8 cellular contexts compared by ENCODE assay signal in the genomic region with DNA sequence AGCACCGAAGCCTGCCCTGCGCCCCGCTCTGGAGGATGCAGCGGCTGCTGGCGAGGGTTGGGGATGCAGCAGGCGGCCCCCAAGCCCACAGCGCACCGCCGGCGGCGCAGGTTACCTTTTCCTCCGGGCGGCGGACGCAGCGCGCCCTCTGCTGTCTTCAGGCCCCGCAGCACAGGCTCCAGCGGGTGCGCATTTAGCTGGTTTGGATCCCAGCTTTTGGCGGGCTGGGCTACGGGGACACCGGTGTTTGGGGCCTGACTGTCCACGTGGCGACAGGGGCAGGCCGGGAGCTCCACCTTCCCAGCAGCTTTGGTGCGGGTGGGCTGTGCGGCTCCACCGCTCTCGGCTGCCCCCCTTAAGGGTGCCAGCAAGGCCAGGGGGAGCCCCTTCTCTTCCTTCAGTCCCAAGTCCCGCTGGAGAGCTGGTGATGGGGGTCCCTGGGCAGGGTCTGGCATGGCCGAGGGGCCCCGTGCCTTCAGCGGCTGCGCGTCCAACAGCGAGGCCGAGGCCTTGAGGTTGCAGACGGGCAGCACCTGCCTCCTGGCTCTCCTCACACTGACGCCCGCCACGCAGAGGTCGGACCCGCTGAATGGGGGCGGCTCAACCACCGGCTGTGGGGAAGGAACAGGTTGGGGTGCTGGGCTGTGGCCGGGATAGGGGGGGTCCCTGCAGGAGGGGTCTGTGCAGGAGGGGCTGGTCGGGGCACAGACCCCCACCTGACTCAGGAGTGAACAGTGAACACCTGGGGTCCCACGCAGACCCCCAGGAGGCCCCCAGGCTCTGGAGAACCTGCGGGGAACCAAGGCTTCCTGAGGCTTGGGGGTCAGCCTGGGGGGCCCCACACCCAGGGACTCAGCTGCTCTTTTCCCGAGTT. TPM values are rescaled to one million over a fixed set of nuclear protein-coding genes. Genes with fewer than 3 reads are reported as not detected.
DNase-seq lines count a peak whose midpoint lies in the region; ATAC-seq, FAIRE-seq and TF ChIP-seq lines count a peak whose summit lies in the region.

No MANE protein-coding gene starts in this region.

- no peak overlapping the region for H3K4me3 Mint-ChIP-seq in activated CD4-positive, alpha-beta T cell treated with anti-CD3 and anti-CD28 coated beads, Interleukin-2, amount 10 ng/mL, durations not matched to agents 24 days and 14 days

- no peak overlapping the region for H3K4me3 ChIP-seq in choroid plexus epithelial cell (ENCODE audit: low read depth, low read length)

- no peak overlapping the region for H3K27ac Mint-ChIP-seq in activated CD4-positive, alpha-beta T cell treated with anti-CD3 and anti-CD28 coated beads, Interleukin-2, amount 10 ng/mL, durations not matched to agents 24 days and 14 days

- peaks cover 11% of the 10 kb centered on the region for H3K4me1 Mint-ChIP-seq in activated CD4-positive, alpha-beta T cell treated with anti-CD3 and anti-CD28 coated beads, Interleukin-2, amount 10 ng/mL, durations not matched to agents 24 days and 14 days

- H3K36me3 Mint-ChIP-seq in activated CD4-positive, alpha-beta T cell treated with anti-CD3 and anti-CD28 coated beads, Interleukin-2, amount 10 ng/mL, durations not matched to agents 24 days and 14 days (ENCODE audit: low read depth) = no peaks in the 10 kb centered on the region

- intact Hi-C loops in activated CD4-positive, alpha-beta T cell treated with anti-CD3 and anti-CD28 coated beads, Interleukin-2, amount 10 ng/mL, durations not matched to agents 24 days and 14 days (cut with micrococcal nuclease) = loop anchor here (1.0 to 2.0 kb wide), 3 partner anchors 37 to 264 kb away; no protein-coding TSS in a partner anchor

- DNase-seq in C1 segment of cervical spinal cord (lab: John Stamatoyannopoulos, UW) = peak in 8 of 14 donors; percentile 3 to 40 (median 24)
- peak; percentile 87 for DNase-seq in H54 (ENCODE audit: insufficient read length, low spot score)
- DNase-seq in NCI-H2227 treated with DMSO at 0.1 percent for 48 hours (lab: John Stamatoyannopoulos, UW) = peak; percentile 20
- DNase-seq in activated CD4-positive, alpha-beta T cell treated with anti-CD3 and anti-CD28 coated beads, Interleukin-2, amount 10 ng/mL, durations not matched to agents 24 days and 14 days = peak; percentile 95
- DNase-seq in choroid plexus epithelial cell (ENCODE audit: low read depth) = peak; percentile 70
- peak; percentile 87 for DNase-seq in left kidney (ENCODE audit: low read depth, low spot score)
- DNase-seq in stimulated activated CD4-positive, alpha-beta T cell treated with anti-CD3 and anti-CD28 coated beads, Interleukin-4, amount 100 ng/mL, for 24 hours = peak; percentile 81

- no peak for ATAC-seq in GM18502 (IDR thresholded peaks at IDR 0.05; ENCODE audit: poor library complexity, unreplicated experiment)

- H3K9me3 Mint-ChIP-seq in activated CD4-positive, alpha-beta T cell treated with anti-CD3 and anti-CD28 coated beads, Interleukin-2, amount 10 ng/mL, durations not matched to agents 24 days and 14 days = no peaks in the 10 kb centered on the region

- peaks cover 6% of the 10 kb centered on the region for H3K27me3 Mint-ChIP-seq in activated CD4-positive, alpha-beta T cell treated with anti-CD3 and anti-CD28 coated beads, Interleukin-2, amount 10 ng/mL, durations not matched to agents 24 days and 14 days

- TF ChIP-seq POLR2A in H54 (IDR thresholded peaks at IDR 0.05; ENCODE audit: low read depth, low read length) = no peak

- no peak for FAIRE-seq in H54 (lab: Jason Lieb, UNC)

- TF ChIP-seq CTCF in choroid plexus epithelial cell (conservative IDR thresholded peaks at IDR 0.05; ENCODE audit: low read depth, low read length) = peak; percentile 84

RNA-seq across cellular contexts. Expression of gene IL17REL, which starts 18.0 kb away (rescaled TPM):
- 0.09 and 0.14 TPM in 2 replicates for total RNA-seq in activated CD4-positive, alpha-beta T cell treated with anti-CD3 and anti-CD28 coated beads, Interleukin-2, amount 10 ng/mL, durations not matched to agents 24 days and 14 days

RNA-seq across cellular contexts. Expression of gene TTLL8, which starts 27.5 kb away (rescaled TPM):
- total RNA-seq in activated CD4-positive, alpha-beta T cell treated with anti-CD3 and anti-CD28 coated beads, Interleukin-2, amount 10 ng/mL, durations not matched to agents 24 days and 14 days = not detected in 2 replicates

RNA-seq across cellular contexts. Expression of gene MLC1, which starts 54.7 kb away (rescaled TPM):
- not detected in 2 replicates for total RNA-seq in activated CD4-positive, alpha-beta T cell treated with anti-CD3 and anti-CD28 coated beads, Interleukin-2, amount 10 ng/mL, durations not matched to agents 24 days and 14 days

RNA-seq across cellular contexts. Expression of gene MOV10L1, which starts 59.3 kb away (rescaled TPM):
- total RNA-seq in activated CD4-positive, alpha-beta T cell treated with anti-CD3 and anti-CD28 coated beads, Interleukin-2, amount 10 ng/mL, durations not matched to agents 24 days and 14 days = not detected in 2 replicates

Comparison
In these comparisons a context has a peak if more than half of its experiments do, and no peak if none do; other contexts are left out.
1. DNase-seq: peak in every context shown above with its lines; median percentile 95 in activated CD4-positive, alpha-beta T cell treated with anti-CD3 and anti-CD28 coated beads, Interleukin-2, amount 10 ng/mL, durations not matched to agents 24 days and 14 days; 87 in H54; 87 in left kidney; 81 in stimulated activated CD4-positive, alpha-beta T cell treated with anti-CD3 and anti-CD28 coated beads, Interleukin-4, amount 100 ng/mL, for 24 hours; 70 in choroid plexus epithelial cell; 24 in C1 segment of cervical spinal cord; 20 in NCI-H2227 treated with DMSO at 0.1 percent for 48 hours.